ENCODE assay signal across 8 cellular contexts in the genomic region with DNA sequence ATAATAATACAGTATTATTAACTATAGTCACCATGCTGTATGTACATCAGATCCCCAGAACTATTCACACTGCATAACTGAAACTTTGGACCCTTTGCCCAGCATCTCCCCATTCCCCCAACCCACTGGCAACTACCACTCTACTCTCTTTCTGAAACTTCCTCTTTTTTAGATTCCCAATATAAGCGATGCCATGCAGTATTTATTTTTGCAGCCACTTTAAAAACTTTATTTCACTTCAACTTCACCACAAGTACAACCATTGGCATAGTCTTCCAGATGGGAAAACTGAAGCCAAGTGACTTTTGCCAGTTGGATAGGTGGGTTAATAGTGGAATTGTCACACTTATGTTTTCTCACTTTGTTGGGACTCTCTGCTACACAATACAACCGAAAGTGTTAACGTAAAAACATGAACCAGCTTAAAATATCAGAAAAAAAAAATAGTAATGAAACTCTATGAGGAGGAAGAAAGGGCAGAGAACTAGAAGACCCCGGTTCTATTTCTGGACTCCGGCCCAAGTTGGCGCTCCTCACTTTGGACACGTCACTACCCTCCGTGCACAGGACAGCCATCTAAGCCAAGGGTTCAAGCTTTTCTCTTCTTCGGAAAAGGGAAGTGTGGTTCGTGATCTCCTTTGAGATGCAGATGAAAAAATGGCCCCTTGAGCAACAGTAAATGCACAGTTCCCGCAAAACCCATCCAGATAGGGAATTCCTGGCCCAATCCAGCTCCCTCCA. TPM values are rescaled to one million over a fixed set of nuclear protein-coding genes. Genes with fewer than 3 reads are reported as not detected.
DNase-seq lines count a peak whose midpoint lies in the region; ATAC-seq and TF ChIP-seq lines count a peak whose summit lies in the region.

No MANE protein-coding gene starts in this region.

- peak overlapping the region; percentile 97 for H3K27ac Mint-ChIP-seq in Calu3 (ENCODE audit: unreplicated experiment)
- peak overlapping the region; percentile 94 for H3K27ac Mint-ChIP-seq in GM23338
- H3K27ac Mint-ChIP-seq in dendritic cell treated with granulocyte-macrophage colony-stimulating factor and Interleukin-4, amounts not matched to agents 40 ng/mL and 50 ng/mL, for 4 days: peak overlapping the region; percentile 88

- no peaks in the 10 kb centered on the region for H3K9me3 Mint-ChIP-seq in Calu3 (ENCODE audit: low read depth, unreplicated experiment)
- H3K9me3 Mint-ChIP-seq in GM23338: no peaks in the 10 kb centered on the region
- H3K9me3 Mint-ChIP-seq in dendritic cell treated with granulocyte-macrophage colony-stimulating factor and Interleukin-4, amounts not matched to agents 40 ng/mL and 50 ng/mL, for 4 days: no peaks in the 10 kb centered on the region

- TF ChIP-seq RAD21 in neural cell (conservative IDR thresholded peaks at IDR 0.05): no peak

- intact Hi-C loops in Calu3 (cut with micrococcal nuclease; ENCODE audit: unreplicated experiment): loop anchor here (5.0 kb wide), 1 partner anchor 52 kb away; no protein-coding TSS in a partner anchor
- intact Hi-C loops in dendritic cell treated with granulocyte-macrophage colony-stimulating factor and Interleukin-4, amounts not matched to agents 40 ng/mL and 50 ng/mL, for 4 days (cut with micrococcal nuclease): loop anchor here (2.0 kb wide), 1 partner anchor 68 kb away; a partner anchor contains a TSS

- H4K20me1 ChIP-seq in GM23338 (replicated peaks; ENCODE audit: insufficient read depth): peaks cover 6% of the 10 kb centered on the region; the same call in 1 of the 2 replicates
- H4K20me1 ChIP-seq in OCI-LY3 (ENCODE audit: insufficient read depth, low read length): 0 out of 2 replicates have a peak, but pooled peaks cover 9% of the 10 kb centered on the region
- H4K20me1 ChIP-seq in neural cell (ENCODE audit: insufficient read depth): no peaks in the 10 kb centered on the region

- TF ChIP-seq EP300 in neural cell (conservative IDR thresholded peaks at IDR 0.05; ENCODE audit: poor library complexity, severe bottlenecking): no peak

- peak; percentile 11 for DNase-seq in Calu3
- DNase-seq in GM23338 (ENCODE audit: low spot score): no peak
- no peak for DNase-seq in NCI-H187 (lab: John Stamatoyannopoulos, UW)
- DNase-seq in COLO668 (lab: John Stamatoyannopoulos, UW; ENCODE audit: unreplicated experiment): no peak

- H3K9me2 ChIP-seq in GM23338 (ENCODE audit: insufficient read depth) (no peaks in the 10 kb centered on the region), neural cell (ENCODE audit: insufficient read depth, low read length) (no peaks in the 10 kb centered on the region)

- H3K4me1 ChIP-seq in GM23338 (ENCODE audit: insufficient read depth): peaks cover 11% of the 10 kb centered on the region
- H3K4me1 ChIP-seq in OCI-LY3 (ENCODE audit: low read length): peaks cover 10% of the 10 kb centered on the region

- peaks cover 36% of the 10 kb centered on the region for H3K79me2 ChIP-seq in GM23338 (replicated peaks; ENCODE audit: insufficient read depth)
- H3K79me2 ChIP-seq in OCI-LY3 (ENCODE audit: low read length): peaks cover 50% of the 10 kb centered on the region
- peaks cover 8% of the 10 kb centered on the region for H3K79me2 ChIP-seq in neural cell (replicated peaks; ENCODE audit: insufficient read depth, low read length)

- BruUV-seq in Calu3 (replicated peaks; lab: Mats Ljungman, UMichigan): TSS peak; percentile 57

- H3K36me3 Mint-ChIP-seq in Calu3 (ENCODE audit: insufficient read depth, unreplicated experiment) (peaks cover 28% of the 10 kb centered on the region), GM23338 (ENCODE audit: low read depth) (peaks cover 25% of the 10 kb centered on the region)
- peaks cover 22% of the 10 kb centered on the region for H3K36me3 Mint-ChIP-seq in dendritic cell treated with granulocyte-macrophage colony-stimulating factor and Interleukin-4, amounts not matched to agents 40 ng/mL and 50 ng/mL, for 4 days (ENCODE audit: low read depth)

- H3K4me1 Mint-ChIP-seq in Calu3 (ENCODE audit: low read depth, unreplicated experiment) (peaks cover 35% of the 10 kb centered on the region), GM23338 (peaks cover 6% of the 10 kb centered on the region; the same call in 2 of the 3 replicates)
- peaks cover 26% of the 10 kb centered on the region for H3K4me1 Mint-ChIP-seq in dendritic cell treated with granulocyte-macrophage colony-stimulating factor and Interleukin-4, amounts not matched to agents 40 ng/mL and 50 ng/mL, for 4 days (ENCODE audit: low read depth)

- H3K4me3 Mint-ChIP-seq in Calu3 (ENCODE audit: low read depth, unreplicated experiment): peak overlapping the region; percentile 100
- H3K4me3 Mint-ChIP-seq in GM23338: peak overlapping the region; percentile 98
- H3K4me3 Mint-ChIP-seq in dendritic cell treated with granulocyte-macrophage colony-stimulating factor and Interleukin-4, amounts not matched to agents 40 ng/mL and 50 ng/mL, for 4 days: peak overlapping the region; percentile 95

- H3K4me2 ChIP-seq in GM23338 (peak overlapping the region; percentile 81), OCI-LY3 (ENCODE audit: low read length) (peak overlapping the region; percentile 87), neural cell (ENCODE audit: low read length) (peak overlapping the region; percentile 15)

- ATAC-seq in GM23338: no peak
- no peak for ATAC-seq in GM21526 (IDR thresholded peaks at IDR 0.05; ENCODE audit: low FRiP score, unreplicated experiment)

- peak overlapping the region; percentile 94 for H3K4me3 ChIP-seq in GM23338
- peak overlapping the region; percentile 94 for H3K4me3 ChIP-seq in OCI-LY3 (ENCODE audit: low read length)
- H3K4me3 ChIP-seq in neural cell (ENCODE audit: low read length): peak overlapping the region; percentile 79

- H3K27me3 ChIP-seq in GM23338 (ENCODE audit: insufficient read depth): no peaks in the 10 kb centered on the region
- H3K27me3 ChIP-seq in OCI-LY3 (ENCODE audit: low read depth, low read length): no peaks in the 10 kb centered on the region
- H3K27me3 ChIP-seq in neural cell (ENCODE audit: insufficient read depth, low read depth, low read length): no peaks in the 10 kb centered on the region

- H3K9ac ChIP-seq in OCI-LY3 (ENCODE audit: low read length) (peak overlapping the region; percentile 97), neural cell (ENCODE audit: low read length) (no peak overlapping the region)

- peak overlapping the region; percentile 76 for H2AFZ ChIP-seq in GM23338
- peak overlapping the region; percentile 32; the same call in 1 of the 2 replicates for H2AFZ ChIP-seq in OCI-LY3 (ENCODE audit: low read depth, low read length)
- no peak overlapping the region for H2AFZ ChIP-seq in neural cell (ENCODE audit: low read depth, low read length)

- CTCF ChIA-PET in Calu3 (lab: Charles Lee): no interaction called here

- H3K9me3 ChIP-seq in OCI-LY3 (ENCODE audit: insufficient read depth, low read length) (no peaks in the 10 kb centered on the region), neural cell (ENCODE audit: low read length) (no peaks in the 10 kb centered on the region)

- H3K27ac ChIP-seq in GM23338 (ENCODE audit: low read depth): peak overlapping the region; percentile 56; the same call in 1 of the 2 replicates
- H3K27ac ChIP-seq in OCI-LY3 (ENCODE audit: low read length): peak overlapping the region; percentile 69
- no peak overlapping the region for H3K27ac ChIP-seq in neural cell (ENCODE audit: low read length)

- H3K36me3 ChIP-seq in GM23338 (ENCODE audit: insufficient read depth) (peaks cover 15% of the 10 kb centered on the region), OCI-LY3 (replicated peaks; ENCODE audit: low read depth, low read length) (peaks cover 30% of the 10 kb centered on the region), neural cell (ENCODE audit: insufficient read depth, low read length) (no peaks in the 10 kb centered on the region)

- no peak for TF ChIP-seq CTCF in Calu3 (IDR thresholded peaks at IDR 0.05; ENCODE audit: unreplicated experiment)
- TF ChIP-seq CTCF in GM23338 (conservative IDR thresholded peaks at IDR 0.05; ENCODE audit: low read depth in 2 of 2): no peak
- no peak for TF ChIP-seq CTCF in OCI-LY3 (IDR thresholded peaks at IDR 0.05; ENCODE audit: low read depth, low read length)
- TF ChIP-seq CTCF in neural cell (IDR thresholded peaks at IDR 0.05; ENCODE audit: poor library complexity, severe bottlenecking): no peak

- H3F3A ChIP-seq in GM23338 (replicated peaks; ENCODE audit: low read depth) (no peaks in the 10 kb centered on the region), neural cell (ENCODE audit: insufficient read depth, low read length, poor library complexity, severe bottlenecking) (no peaks in the 10 kb centered on the region)

- H3K27me3 Mint-ChIP-seq in Calu3 (ENCODE audit: unreplicated experiment) (no peaks in the 10 kb centered on the region), GM23338 (ENCODE audit: insufficient read depth, low read depth, poor library complexity) (peaks cover 7% of the 10 kb centered on the region)
- H3K27me3 Mint-ChIP-seq in dendritic cell treated with granulocyte-macrophage colony-stimulating factor and Interleukin-4, amounts not matched to agents 40 ng/mL and 50 ng/mL, for 4 days: no peaks in the 10 kb centered on the region

TF ChIP-seq in GM23338, 12 proteins besides CTCF, POLR2A, EP300 and RAD21 (continues in another document):
- TF ChIP-seq ZNF331 (CRISPR knock-in tag; IDR thresholded peaks at IDR 0.05; ENCODE audit: low read depth) (no peak), NANOG (IDR thresholded peaks at IDR 0.05; ENCODE audit: borderline replicate concordance) (no peak), EZH2 (IDR thresholded peaks at IDR 0.05; ENCODE audit: low read depth, unreplicated experiment) (no peak), CREB1 (CRISPR knock-in tag; IDR thresholded peaks at IDR 0.05; ENCODE audit: low read depth) (no peak)

TF ChIP-seq in neural cell, 6 proteins besides CTCF, POLR2A, EP300 and RAD21 (continues in another document):
- no peak for TF ChIP-seq POLR2AphosphoS5 (IDR thresholded peaks at IDR 0.05)
- no peak for TF ChIP-seq EZH2 (IDR thresholded peaks at IDR 0.05; ENCODE audit: borderline replicate concordance, insufficient read depth, low read length, poor library complexity, severe bottlenecking)
- no peak for TF ChIP-seq SMC3 (conservative IDR thresholded peaks at IDR 0.05; ENCODE audit: poor library complexity)
- TF ChIP-seq MXI1 (conservative IDR thresholded peaks at IDR 0.05; ENCODE audit: poor library complexity, severe bottlenecking): no peak

RNA-seq across cellular contexts. Expression of a gene that starts 0.7 kb away (rescaled TPM):
- 43.2 and 54.8 TPM in 2 replicates for total RNA-seq in Calu3 (2022)
- total RNA-seq in GM23338 (2014; rRNA removed; shearing (Covaris generic)): 14.1 and 14.9 TPM in 2 replicates
- polyA plus RNA-seq in GM23338 (2016; fragmentation: Nextera tagmentation; extraction: Ambion mirVana): 6.5 and 7.3 TPM in 2 replicates
- 0.54 and 1.1 TPM in 2 replicates for polyA plus RNA-seq in neural cell
- polyA minus RNA-seq in neural cell: 0.73 and 2.2 TPM in 2 replicates

Comparison
In these comparisons a context has a peak if more than half of its experiments do, and no peak if none do; other contexts are left out.
1. H3K4me2 ChIP-seq: peak in every context shown above with its lines; median percentile 87 in OCI-LY3; 81 in GM23338; 15 in neural cell.